Comparison of ENCODE assay signal across 9 cellular contexts in the genomic region with DNA sequence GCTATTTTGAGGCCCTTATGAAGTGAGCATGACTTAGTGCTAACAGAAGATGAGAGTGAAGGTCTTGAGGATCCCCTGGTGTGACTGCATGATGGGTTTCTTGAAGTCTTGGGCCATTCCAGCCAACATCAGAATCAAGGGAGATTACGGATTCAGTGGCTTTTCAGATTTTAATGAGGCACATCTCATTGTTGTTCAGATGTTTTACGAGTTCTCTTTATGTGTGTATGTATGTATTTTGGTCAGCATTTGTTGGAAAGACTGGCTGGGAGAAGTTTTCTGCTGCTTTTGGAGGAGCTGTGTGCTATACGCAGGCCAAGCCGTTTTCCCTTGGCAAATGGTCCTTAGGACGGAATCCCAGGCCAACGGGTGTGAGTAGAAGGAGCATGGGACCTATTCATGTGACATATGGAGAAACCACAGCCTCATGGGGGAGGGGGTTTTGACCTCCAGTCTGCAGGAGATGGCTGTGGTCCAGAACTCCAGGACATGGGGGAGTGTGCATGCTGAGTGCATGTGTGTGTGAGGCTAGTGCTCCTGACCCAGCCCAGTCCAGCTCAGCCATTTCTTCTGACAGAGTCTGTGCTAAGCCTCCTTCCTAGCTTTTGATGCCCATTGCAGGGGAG. TPM values are rescaled to one million over a fixed set of nuclear protein-coding genes. Genes with fewer than 3 reads are reported as not detected.
DNase-seq lines count a peak whose midpoint lies in the region; ATAC-seq and TF ChIP-seq lines count a peak whose summit lies in the region.
"Had no signal": no experiment of that assay in that cellular context is flagged by ENCODE, and none has a peak within 500 bp of the region (broad histone marks: within the 10 kb centered on the region; RNA-seq: fewer than 3 reads in every experiment).

No MANE protein-coding gene starts in this region.

- peaks cover 0 to 2% (median 0%) of the 10 kb centered on the region in 3 donors for H3K27me3 Mint-ChIP-seq in CD14-positive monocyte (ENCODE audit: low read depth in 3 of 3)
- H3K27me3 Mint-ChIP-seq in stimulated activated memory B cell treated with anti-CD40 and anti-IgM and Interleukin-4, amounts not matched to agents 10 μg/mL and 1 μg/mL and 100 μg/mL, for 72 hours: no peaks in the 10 kb centered on the region

- H3K4me3 Mint-ChIP-seq in CD14-positive monocyte: no peak overlapping the region
- no peak overlapping the region for H3K4me3 Mint-ChIP-seq in stimulated activated memory B cell treated with anti-CD40 and anti-IgM and Interleukin-4, amounts not matched to agents 10 μg/mL and 1 μg/mL and 100 μg/mL, for 72 hours

- H3K9me3 Mint-ChIP-seq in CD14-positive monocyte: no peaks in the 10 kb centered on the region
- H3K9me3 Mint-ChIP-seq in stimulated activated memory B cell treated with anti-CD40 and anti-IgM and Interleukin-4, amounts not matched to agents 10 μg/mL and 1 μg/mL and 100 μg/mL, for 72 hours: no peaks in the 10 kb centered on the region

- 63% methylated on average over 6 of the region's 6 CpGs for WGBS in esophagus muscularis mucosa

- peak overlapping the region in 4 of 7 donors; percentile 1 to 75 (median 20) for H3K27ac Mint-ChIP-seq in CD14-positive monocyte
- H3K27ac Mint-ChIP-seq in stimulated activated memory B cell treated with anti-CD40 and anti-IgM and Interleukin-4, amounts not matched to agents 10 μg/mL and 1 μg/mL and 100 μg/mL, for 72 hours: no peak overlapping the region

- peaks cover 37 to 53% (median 48%) of the 10 kb centered on the region in 4 donors for H3K4me1 ChIP-seq in esophagus muscularis mucosa

- H3K4me1 Mint-ChIP-seq in CD14-positive monocyte: peaks cover 63% of the 10 kb centered on the region
- peaks cover 69% of the 10 kb centered on the region for H3K4me1 Mint-ChIP-seq in stimulated activated memory B cell treated with anti-CD40 and anti-IgM and Interleukin-4, amounts not matched to agents 10 μg/mL and 1 μg/mL and 100 μg/mL, for 72 hours

- no peak for TF ChIP-seq EP300 in esophagus muscularis mucosa (IDR thresholded peaks at IDR 0.05)

- TF ChIP-seq POLR2A in esophagus muscularis mucosa (IDR thresholded peaks at IDR 0.05; ENCODE audit: low read depth): no peak

- no peak overlapping the region for H3K27ac ChIP-seq in esophagus muscularis mucosa (replicated peaks in 1 of 4)
- H3K27ac ChIP-seq: coronary artery had no signal

- no peaks in the 10 kb centered on the region for H3K9me3 ChIP-seq in esophagus muscularis mucosa

- no peak for ATAC-seq in stimulated activated memory B cell treated with anti-CD40 and anti-IgM and Interleukin-4, amounts not matched to agents 10 μg/mL and 1 μg/mL and 100 μg/mL, for 72 hours

- peaks cover 38 to 69% of the 10 kb centered on the region in 2 donors for H3K36me3 Mint-ChIP-seq in CD14-positive monocyte
- H3K36me3 Mint-ChIP-seq in stimulated activated memory B cell treated with anti-CD40 and anti-IgM and Interleukin-4, amounts not matched to agents 10 μg/mL and 1 μg/mL and 100 μg/mL, for 72 hours: peaks cover 31% of the 10 kb centered on the region

- H3K4me3 ChIP-seq in cardiac fibroblast (replicated peaks in 1 of 2; ENCODE audit: low read depth in 2 of 2, low read length in 2 of 2) (no peak overlapping the region), esophagus muscularis mucosa (no peak overlapping the region)
- H3K4me3 ChIP-seq: coronary artery had no signal

- DNase-seq in CD14-positive monocyte (ENCODE audit: low spot score) (no peak), KBM-7 (peak; percentile 26), cardiac fibroblast (ENCODE audit: low read depth in 2 of 2) (peak; percentile 56 to 86), myocyte (ENCODE audit: low read depth) (peak; percentile 37), esophagus muscularis mucosa (ENCODE audit: extremely low spot score) (no peak), DMS53 treated with DMSO at 0.1 percent for 48 hours (lab: John Stamatoyannopoulos, UW; ENCODE audit: unreplicated experiment) (no peak), T-helper 1 cell (no peak)

- H3K36me3 ChIP-seq in esophagus muscularis mucosa: peaks cover 7 to 30% (median 23%) of the 10 kb centered on the region in 4 donors

- H3K27me3 ChIP-seq in esophagus muscularis mucosa: no peaks in the 10 kb centered on the region

- intact Hi-C loops in CD14-positive monocyte (cut with micrococcal nuclease): no loop called here
- intact Hi-C loops in esophagus muscularis mucosa (cut with DNase I): no loop called here

- in situ Hi-C loops in KBM-7 (cut with MboI; ENCODE audit: low pct_unique_long_range_greater_than_20kb, low sequenced_read_pairs): no loop called here

- TF ChIP-seq CTCF in CD14-positive monocyte (IDR thresholded peaks at IDR 0.05) (no peak), cardiac fibroblast (IDR thresholded peaks at IDR 0.05; ENCODE audit: low read depth, low read length) (no peak), esophagus muscularis mucosa (IDR thresholded peaks at IDR 0.05) (no peak)

RNA-seq across cellular contexts. Expression of a gene that starts 35.3 kb away (rescaled TPM):
- polyA plus RNA-seq in CD14-positive monocyte: 10 to 100 TPM in 1 of 2 donors, 1 to 10 TPM in 1; 7.1 to 10.0 TPM
- 78.0 and 88.5 TPM in 2 replicates for total RNA-seq in myocyte
- polyA plus RNA-seq in myocyte (2012): 166 TPM
- 100 to 1,000 TPM in 2 of 4 donors, 10 to 100 TPM in 2; 90.8 to 116 (median 100) TPM for total RNA-seq in esophagus muscularis mucosa

Comparison
In these comparisons a context has a peak if more than half of its experiments do, and no peak if none do; other contexts are left out.
1. DNase-seq: peak in KBM-7 (single experiment), cardiac fibroblast (2 of 2) and myocyte (single experiment); none in CD14-positive monocyte (single experiment), esophagus muscularis mucosa (single experiment), DMS53 treated with DMSO at 0.1 percent for 48 hours (single experiment) and T-helper 1 cell (0 of 5).